In genomic region chr10:33126742-33127141, GRCh38 we compare ENCODE assay signal across 9 cellular contexts.
DNase-seq lines count a peak whose midpoint lies in the region; ATAC-seq and TF ChIP-seq lines count a peak whose summit lies in the region.
"Had no signal": no experiment of that assay in that cellular context is flagged by ENCODE, and none has a peak within 500 bp of the region (broad histone marks: within the 10 kb centered on the region; RNA-seq: fewer than 3 reads in every experiment).

No MANE protein-coding gene starts in this region.

- H3K9me3 ChIP-seq in heart right ventricle: no peaks in the 10 kb centered on the region
- H3K9me3 ChIP-seq in lower lobe of right lung: no peaks in the 10 kb centered on the region
- no peaks in the 10 kb centered on the region for H3K9me3 ChIP-seq in upper lobe of left lung

- TF ChIP-seq CTCF in heart right ventricle (IDR thresholded peaks at IDR 0.05) (no peak), lower lobe of right lung (IDR thresholded peaks at IDR 0.05) (no peak), upper lobe of left lung (IDR thresholded peaks at IDR 0.05) (no peak), CD14-positive monocyte (IDR thresholded peaks at IDR 0.05) (no peak)

- peaks cover 2 to 3% (median 2%) of the 10 kb centered on the region in 3 donors for H3K27me3 Mint-ChIP-seq in CD14-positive monocyte (ENCODE audit: low read depth in 3 of 3)

- peaks cover 4 to 70% (median 24%) of the 10 kb centered on the region in 9 donors for H3K4me1 ChIP-seq in heart right ventricle
- peaks cover 43% of the 10 kb centered on the region for H3K4me1 ChIP-seq in lower lobe of right lung
- peaks cover 16 to 47% (median 35%) of the 10 kb centered on the region in 4 donors for H3K4me1 ChIP-seq in upper lobe of left lung

- intact Hi-C loops in heart right ventricle (cut with DNase I): no loop called here
- intact Hi-C loops in left ventricle myocardium superior (cut with micrococcal nuclease): no loop called here
- intact Hi-C loops in lower lobe of right lung (cut with DNase I): no loop called here
- intact Hi-C loops in CD14-positive monocyte (cut with micrococcal nuclease): no loop called here

- TF ChIP-seq EP300 in upper lobe of left lung (IDR thresholded peaks at IDR 0.05): no peak

- no peaks in the 10 kb centered on the region for H3K27me3 ChIP-seq in heart right ventricle
- H3K27me3 ChIP-seq in lower lobe of right lung (ENCODE audit: low read depth): no peaks in the 10 kb centered on the region
- no peaks in the 10 kb centered on the region for H3K27me3 ChIP-seq in upper lobe of left lung

- TF ChIP-seq POLR2A in upper lobe of left lung (IDR thresholded peaks at IDR 0.05): no peak

- H3K4me3 ChIP-seq in heart right ventricle (no peak overlapping the region), lower lobe of right lung (no peak overlapping the region), upper lobe of left lung (no peak overlapping the region)

- H3K36me3 Mint-ChIP-seq in CD14-positive monocyte: no peaks in the 10 kb centered on the region

- H3K4me3 Mint-ChIP-seq in CD14-positive monocyte: no peak overlapping the region

- peak overlapping the region in 9 of 10 donors; percentile 41 to 82 (median 66) for H3K27ac ChIP-seq in heart right ventricle
- peak overlapping the region; percentile 82 for H3K27ac ChIP-seq in lower lobe of right lung
- peak overlapping the region; percentile 43 to 81 (median 74) for H3K27ac ChIP-seq in upper lobe of left lung

- H3K36me3 ChIP-seq in heart right ventricle (no peaks in the 10 kb centered on the region), lower lobe of right lung (no peaks in the 10 kb centered on the region), upper lobe of left lung (no peaks in the 10 kb centered on the region)

- H3K4me1 Mint-ChIP-seq in CD14-positive monocyte: no peaks in the 10 kb centered on the region

- H3K27ac Mint-ChIP-seq in CD14-positive monocyte: no peak overlapping the region

- H3K9me3 Mint-ChIP-seq in CD14-positive monocyte: peaks cover 0 to 3% (median 0%) of the 10 kb centered on the region in 7 donors

- DNase-seq in heart right ventricle (no peak), left ventricle myocardium superior (no peak), lower lobe of right lung (no peak), upper lobe of left lung (no peak), NCI-H526 (lab: John Stamatoyannopoulos, UW) (no peak), CD14-positive monocyte (ENCODE audit: low spot score) (no peak)
- peak; percentile 59 to 60 for DNase-seq in activated T-cell treated with anti-CD3 and anti-CD28 coated beads, Interleukin-2, amount 50 U/mL, for 48 hours
- DNase-seq: NCI-H345 had no signal

- WGBS in heart right ventricle, 2 donors: 89 to 92% methylated on average over 6 of the region's 6 CpGs
- WGBS in upper lobe of left lung, 2 donors: 73 to 83% methylated on average over 6 of the region's 6 CpGs

- ATAC-seq in heart right ventricle: no peak
- ATAC-seq in left ventricle myocardium superior: no peak
- ATAC-seq in lower lobe of right lung: no peak
- no peak for ATAC-seq in upper lobe of left lung (ENCODE audit: low FRiP score in 2 of 2)
- no peak for ATAC-seq in HG03378 (IDR thresholded peaks at IDR 0.05; ENCODE audit: unreplicated experiment)

Comparison
In these comparisons a context has a peak if more than half of its experiments do, and no peak if none do; other contexts are left out.
1. DNase-seq: peak in activated T-cell treated with anti-CD3 and anti-CD28 coated beads, Interleukin-2, amount 50 U/mL, for 48 hours (2 of 2); none in heart right ventricle (0 of 2), left ventricle myocardium superior (single experiment), lower lobe of right lung (single experiment), upper lobe of left lung (0 of 2), NCI-H526 (0 of 2) and CD14-positive monocyte (single experiment).
2. Peak in every context shown above with its lines, with median percentiles within 50 percentile points of each other: H3K27ac ChIP-seq.